ENCODE assay signal across 1 cellular context in the genomic region with DNA sequence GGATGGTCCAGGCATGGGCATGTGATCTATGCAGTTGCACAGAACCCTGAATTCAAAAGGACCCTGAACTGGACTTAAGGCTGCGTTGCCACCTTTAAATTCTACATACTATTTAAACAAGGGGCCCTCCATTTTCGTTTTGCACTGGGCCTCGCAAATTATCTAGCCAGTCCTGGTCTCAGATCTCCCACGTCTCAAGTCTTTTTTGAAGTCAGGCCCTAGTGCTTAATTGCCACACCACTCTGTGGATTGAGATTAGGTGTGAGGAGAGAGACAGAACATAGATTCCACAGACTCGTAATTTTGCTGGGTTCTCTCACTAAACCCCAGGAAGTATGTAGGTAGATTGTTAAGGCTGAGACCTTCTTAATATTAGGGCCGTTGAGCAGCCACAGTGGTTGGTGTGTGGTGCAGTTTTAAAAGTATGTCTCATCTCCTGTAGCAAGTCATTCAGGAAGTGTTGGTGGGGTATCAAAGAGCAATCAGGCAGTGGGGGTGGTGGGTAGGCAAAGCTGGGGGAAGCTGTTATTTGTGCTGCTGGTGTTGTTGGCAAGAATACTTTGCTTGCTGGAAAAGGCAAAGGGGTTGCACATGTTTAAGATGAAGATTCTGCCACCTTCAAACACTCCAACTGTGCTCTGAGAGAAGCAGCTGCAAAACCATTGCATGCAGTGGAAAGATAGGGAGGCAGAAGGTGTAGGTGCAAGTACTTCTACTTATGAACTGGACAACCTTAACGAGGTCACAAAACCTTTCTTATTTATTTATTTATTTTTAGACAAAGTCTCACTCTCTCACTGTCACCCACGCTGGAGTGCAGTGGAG.
A peak's percentile ranks its signal among the peaks of the same experiment; 100 is the strongest.
TF ChIP-seq lines count a peak whose summit lies in the region.

No MANE protein-coding gene starts in this region.

TF ChIP-seq in K562, 482 proteins besides CTCF, POLR2A, EP300 and RAD21 (continues in another document):
- TF ChIP-seq ZEB2 (IDR thresholded peaks at IDR 0.05) (no peak), CBFA2T2 (conservative IDR thresholded peaks at IDR 0.05) (no peak), NFRKB (IDR thresholded peaks at IDR 0.05; ENCODE audit: low read depth) (0 out of 2 replicates have a peak, but pooled peaks have one; percentile 25), CBFA2T3 (IDR thresholded peaks at IDR 0.05) (peak; percentile 24), CC2D1A (IDR thresholded peaks at IDR 0.05) (no peak), MAZ (CRISPR knock-in tag; conservative IDR thresholded peaks at IDR 0.05 in 1 of 2, IDR thresholded peaks at IDR 0.05 in 1 of 2) (no peak), ZNF311 (CRISPR knock-in tag; IDR thresholded peaks at IDR 0.05) (0 out of 2 replicates have a peak, but pooled peaks have one; percentile 55), TRIM24 (IDR thresholded peaks at IDR 0.05) (0 out of 4 replicates have a peak, but pooled peaks of 1 of the 2 experiments have one; percentile 13), NR2C2 (CRISPR knock-in tag; IDR thresholded peaks at IDR 0.05) (no peak), NR2C2 (tag; IDR thresholded peaks at IDR 0.05) (peak; percentile 14; the same call in 1 of the 2 replicates), LEF1 (IDR thresholded peaks at IDR 0.05) (peak; percentile 19; the same call in 1 of the 2 replicates), ZNF766 (CRISPR knock-in tag; conservative IDR thresholded peaks at IDR 0.05) (peak; percentile 52; the same call in 1 of the 2 replicates), ZNF445 (CRISPR knock-in tag; IDR thresholded peaks at IDR 0.05; ENCODE audit: low read depth) (0 out of 2 replicates have a peak, but pooled peaks have one; percentile 69), NFE2 (IDR thresholded peaks at IDR 0.05; ENCODE audit: low read depth) (peak; percentile 41; the same call in 1 of the 2 replicates), ZKSCAN8 (CRISPR knock-in tag; IDR thresholded peaks at IDR 0.05) (0 out of 2 replicates have a peak, but pooled peaks have one; percentile 31), ARID1B (IDR thresholded peaks at IDR 0.05) (0 out of 2 replicates have a peak, but pooled peaks have one; percentile 23), CREM (IDR thresholded peaks at IDR 0.05; ENCODE audit: low read depth) (0 out of 2 replicates have a peak, but pooled peaks have one; percentile 6), SMARCA4 (IDR thresholded peaks at IDR 0.05) (peak; percentile 35; the same call in 1 of the 2 replicates), GABPB2 (CRISPR knock-in tag; conservative IDR thresholded peaks at IDR 0.05) (no peak), ATF1 (CRISPR knock-in tag; IDR thresholded peaks at IDR 0.05) (no peak), ATF1 (tag; IDR thresholded peaks at IDR 0.05) (0 out of 2 replicates have a peak, but pooled peaks have one; percentile 5), ZNF444 (CRISPR knock-in tag; IDR thresholded peaks at IDR 0.05) (no peak), ETV1 (tag; conservative IDR thresholded peaks at IDR 0.05; ENCODE audit: low read depth) (peak; percentile 36; the same call in 1 of the 2 replicates)
- TF ChIP-seq, protein P1, sequence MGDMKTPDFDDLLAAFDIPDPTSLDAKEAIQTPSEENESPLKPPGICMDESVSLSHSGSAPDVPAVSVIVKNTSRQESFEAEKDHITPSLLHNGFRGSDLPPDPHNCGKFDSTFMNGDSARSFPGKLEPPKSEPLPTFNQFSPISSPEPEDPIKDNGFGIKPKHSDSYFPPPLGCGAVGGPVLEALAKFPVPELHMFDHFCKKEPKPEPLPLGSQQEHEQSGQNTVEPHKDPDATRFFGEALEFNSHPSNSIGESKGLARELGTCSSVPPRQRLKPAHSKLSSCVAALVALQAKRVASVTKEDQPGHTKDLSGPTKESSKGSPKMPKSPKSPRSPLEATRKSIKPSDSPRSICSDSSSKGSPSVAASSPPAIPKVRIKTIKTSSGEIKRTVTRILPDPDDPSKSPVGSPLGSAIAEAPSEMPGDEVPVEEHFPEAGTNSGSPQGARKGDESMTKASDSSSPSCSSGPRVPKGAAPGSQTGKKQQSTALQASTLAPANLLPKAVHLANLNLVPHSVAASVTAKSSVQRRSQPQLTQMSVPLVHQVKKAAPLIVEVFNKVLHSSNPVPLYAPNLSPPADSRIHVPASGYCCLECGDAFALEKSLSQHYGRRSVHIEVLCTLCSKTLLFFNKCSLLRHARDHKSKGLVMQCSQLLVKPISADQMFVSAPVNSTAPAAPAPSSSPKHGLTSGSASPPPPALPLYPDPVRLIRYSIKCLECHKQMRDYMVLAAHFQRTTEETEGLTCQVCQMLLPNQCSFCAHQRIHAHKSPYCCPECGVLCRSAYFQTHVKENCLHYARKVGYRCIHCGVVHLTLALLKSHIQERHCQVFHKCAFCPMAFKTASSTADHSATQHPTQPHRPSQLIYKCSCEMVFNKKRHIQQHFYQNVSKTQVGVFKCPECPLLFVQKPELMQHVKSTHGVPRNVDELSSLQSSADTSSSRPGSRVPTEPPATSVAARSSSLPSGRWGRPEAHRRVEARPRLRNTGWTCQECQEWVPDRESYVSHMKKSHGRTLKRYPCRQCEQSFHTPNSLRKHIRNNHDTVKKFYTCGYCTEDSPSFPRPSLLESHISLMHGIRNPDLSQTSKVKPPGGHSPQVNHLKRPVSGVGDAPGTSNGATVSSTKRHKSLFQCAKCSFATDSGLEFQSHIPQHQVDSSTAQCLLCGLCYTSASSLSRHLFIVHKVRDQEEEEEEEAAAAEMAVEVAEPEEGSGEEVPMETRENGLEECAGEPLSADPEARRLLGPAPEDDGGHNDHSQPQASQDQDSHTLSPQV (IDR thresholded peaks at IDR 0.05), result peak; percentile 89
- TF ChIP-seq, protein P2, sequence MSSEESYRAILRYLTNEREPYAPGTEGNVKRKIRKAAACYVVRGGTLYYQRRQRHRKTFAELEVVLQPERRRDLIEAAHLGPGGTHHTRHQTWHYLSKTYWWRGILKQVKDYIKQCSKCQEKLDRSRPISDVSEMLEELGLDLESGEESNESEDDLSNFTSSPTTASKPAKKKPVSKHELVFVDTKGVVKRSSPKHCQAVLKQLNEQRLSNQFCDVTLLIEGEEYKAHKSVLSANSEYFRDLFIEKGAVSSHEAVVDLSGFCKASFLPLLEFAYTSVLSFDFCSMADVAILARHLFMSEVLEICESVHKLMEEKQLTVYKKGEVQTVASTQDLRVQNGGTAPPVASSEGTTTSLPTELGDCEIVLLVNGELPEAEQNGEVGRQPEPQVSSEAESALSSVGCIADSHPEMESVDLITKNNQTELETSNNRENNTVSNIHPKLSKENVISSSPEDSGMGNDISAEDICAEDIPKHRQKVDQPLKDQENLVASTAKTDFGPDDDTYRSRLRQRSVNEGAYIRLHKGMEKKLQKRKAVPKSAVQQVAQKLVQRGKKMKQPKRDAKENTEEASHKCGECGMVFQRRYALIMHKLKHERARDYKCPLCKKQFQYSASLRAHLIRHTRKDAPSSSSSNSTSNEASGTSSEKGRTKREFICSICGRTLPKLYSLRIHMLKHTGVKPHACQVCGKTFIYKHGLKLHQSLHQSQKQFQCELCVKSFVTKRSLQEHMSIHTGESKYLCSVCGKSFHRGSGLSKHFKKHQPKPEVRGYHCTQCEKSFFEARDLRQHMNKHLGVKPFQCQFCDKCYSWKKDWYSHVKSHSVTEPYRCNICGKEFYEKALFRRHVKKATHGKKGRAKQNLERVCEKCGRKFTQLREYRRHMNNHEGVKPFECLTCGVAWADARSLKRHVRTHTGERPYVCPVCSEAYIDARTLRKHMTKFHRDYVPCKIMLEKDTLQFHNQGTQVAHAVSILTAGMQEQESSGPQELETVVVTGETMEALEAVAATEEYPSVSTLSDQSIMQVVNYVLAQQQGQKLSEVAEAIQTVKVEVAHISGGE (CRISPR knock-in tag; IDR thresholded peaks at IDR 0.05), result peak in 1 of 3 experiments; percentile 29; a peak in 1 of 6 replicates
- TF ChIP-seq, protein P3, sequence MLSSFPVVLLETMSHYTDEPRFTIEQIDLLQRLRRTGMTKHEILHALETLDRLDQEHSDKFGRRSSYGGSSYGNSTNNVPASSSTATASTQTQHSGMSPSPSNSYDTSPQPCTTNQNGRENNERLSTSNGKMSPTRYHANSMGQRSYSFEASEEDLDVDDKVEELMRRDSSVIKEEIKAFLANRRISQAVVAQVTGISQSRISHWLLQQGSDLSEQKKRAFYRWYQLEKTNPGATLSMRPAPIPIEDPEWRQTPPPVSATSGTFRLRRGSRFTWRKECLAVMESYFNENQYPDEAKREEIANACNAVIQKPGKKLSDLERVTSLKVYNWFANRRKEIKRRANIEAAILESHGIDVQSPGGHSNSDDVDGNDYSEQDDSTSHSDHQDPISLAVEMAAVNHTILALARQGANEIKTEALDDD (IDR thresholded peaks at IDR 0.05), result 0 out of 2 replicates have a peak, but pooled peaks have one; percentile 17
- TF ChIP-seq, protein P4, sequence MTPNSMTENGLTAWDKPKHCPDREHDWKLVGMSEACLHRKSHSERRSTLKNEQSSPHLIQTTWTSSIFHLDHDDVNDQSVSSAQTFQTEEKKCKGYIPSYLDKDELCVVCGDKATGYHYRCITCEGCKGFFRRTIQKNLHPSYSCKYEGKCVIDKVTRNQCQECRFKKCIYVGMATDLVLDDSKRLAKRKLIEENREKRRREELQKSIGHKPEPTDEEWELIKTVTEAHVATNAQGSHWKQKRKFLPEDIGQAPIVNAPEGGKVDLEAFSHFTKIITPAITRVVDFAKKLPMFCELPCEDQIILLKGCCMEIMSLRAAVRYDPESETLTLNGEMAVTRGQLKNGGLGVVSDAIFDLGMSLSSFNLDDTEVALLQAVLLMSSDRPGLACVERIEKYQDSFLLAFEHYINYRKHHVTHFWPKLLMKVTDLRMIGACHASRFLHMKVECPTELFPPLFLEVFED (CRISPR knock-in tag; conservative IDR thresholded peaks at IDR 0.05), result peak; percentile 31; the same call in 1 of the 2 replicates
- TF ChIP-seq, protein P5, sequence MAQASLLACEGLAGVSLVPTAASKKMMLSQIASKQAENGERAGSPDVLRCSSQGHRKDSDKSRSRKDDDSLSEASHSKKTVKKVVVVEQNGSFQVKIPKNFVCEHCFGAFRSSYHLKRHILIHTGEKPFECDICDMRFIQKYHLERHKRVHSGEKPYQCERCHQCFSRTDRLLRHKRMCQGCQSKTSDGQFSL (CRISPR knock-in tag; IDR thresholded peaks at IDR 0.05), result no peak
- TF ChIP-seq, protein P5 (tag; IDR thresholded peaks at IDR 0.05), result peak in 1 of 2 experiments; percentile 20; a peak in 1 of 4 replicates
- TF ChIP-seq, protein P6, sequence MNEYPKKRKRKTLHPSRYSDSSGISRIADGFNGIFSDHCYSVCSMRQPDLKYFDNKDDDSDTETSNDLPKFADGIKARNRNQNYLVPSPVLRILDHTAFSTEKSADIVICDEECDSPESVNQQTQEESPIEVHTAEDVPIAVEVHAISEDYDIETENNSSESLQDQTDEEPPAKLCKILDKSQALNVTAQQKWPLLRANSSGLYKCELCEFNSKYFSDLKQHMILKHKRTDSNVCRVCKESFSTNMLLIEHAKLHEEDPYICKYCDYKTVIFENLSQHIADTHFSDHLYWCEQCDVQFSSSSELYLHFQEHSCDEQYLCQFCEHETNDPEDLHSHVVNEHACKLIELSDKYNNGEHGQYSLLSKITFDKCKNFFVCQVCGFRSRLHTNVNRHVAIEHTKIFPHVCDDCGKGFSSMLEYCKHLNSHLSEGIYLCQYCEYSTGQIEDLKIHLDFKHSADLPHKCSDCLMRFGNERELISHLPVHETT (CRISPR knock-in tag; conservative IDR thresholded peaks at IDR 0.05 in 1 of 2, IDR thresholded peaks at IDR 0.05 in 1 of 2), result peak in 1 of 2 experiments; percentile 36; a peak in 2 of 4 replicates
